12 cellular contexts compared by ENCODE assay signal in the genomic region with DNA sequence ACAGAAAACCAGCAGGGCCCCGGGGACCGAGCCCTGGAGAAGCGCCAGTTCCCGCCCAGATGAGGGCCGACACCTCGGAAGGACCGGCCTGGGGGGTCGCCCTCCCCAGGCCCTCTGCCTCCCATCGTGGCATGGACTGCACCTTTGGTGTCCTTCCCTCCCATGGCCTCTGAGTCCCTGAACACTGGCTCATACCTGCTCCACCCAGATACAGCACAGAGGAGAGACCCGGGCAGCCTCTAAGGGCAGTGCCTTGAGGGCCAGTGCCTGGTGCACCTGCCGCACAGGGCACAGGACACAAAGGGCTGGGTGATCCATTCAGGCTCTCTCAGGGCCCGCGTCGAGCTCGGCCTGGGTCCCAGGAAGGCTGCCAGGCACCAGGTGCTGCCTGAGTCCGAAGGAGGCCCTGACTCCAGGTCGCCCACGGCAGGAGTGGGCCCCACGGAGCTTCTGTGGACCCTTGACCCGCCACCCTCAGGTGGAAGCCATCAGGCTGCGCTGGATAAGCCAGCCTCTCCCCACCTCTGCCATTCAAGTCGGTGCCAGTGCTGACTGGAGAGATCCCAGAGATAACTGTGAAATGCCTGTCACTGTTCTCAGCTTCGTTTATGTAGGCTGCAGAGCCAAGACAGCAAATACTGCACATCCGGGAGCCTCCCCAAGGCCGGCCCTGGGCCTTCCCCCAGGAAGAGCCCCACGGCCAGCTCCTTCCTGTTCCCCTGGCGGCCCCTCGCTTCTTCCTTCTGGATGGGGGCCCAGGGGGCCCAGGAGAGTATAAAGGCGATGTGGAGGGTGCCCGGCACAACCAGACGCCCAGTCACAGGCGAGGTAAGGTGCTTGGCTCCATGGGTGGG. TPM values are rescaled to one million over a fixed set of nuclear protein-coding genes. Genes with fewer than 3 reads are reported as not detected.
DNase-seq lines count a peak whose midpoint lies in the region; ATAC-seq, FAIRE-seq and TF ChIP-seq lines count a peak whose summit lies in the region.
"Had no signal": no experiment of that assay in that cellular context is flagged by ENCODE, and none has a peak within 500 bp of the region (broad histone marks: within the 10 kb centered on the region; RNA-seq: fewer than 3 reads in every experiment).

ZG16B (plus strand) TSS at position 803 of the 854 bp plus-strand sequence. CDS start 139 bp downstream, outside the sequence.

- no peak within 1 kb of the TSS for H3K4me3 Mint-ChIP-seq in natural killer cell treated with Interleukin-12 subunit alpha and Interleukin-12 subunit beta and Interleukin-15 and Interleukin-18, amount 100 ng/mL, for 72 hours
- no peak within 1 kb of the TSS for H3K4me3 Mint-ChIP-seq in natural killer cell
- H3K4me3 Mint-ChIP-seq in activated CD4-positive, alpha-beta memory T cell treated with anti-CD3 and anti-CD28 coated beads, Interleukin-2, amount 10 ng/mL, durations not matched to agents 7 days and 5 days, result peak within 1 kb of the TSS; percentile 32
- H3K4me3 Mint-ChIP-seq: neural progenitor cell had no signal

- no peaks in the 10 kb centered on the region for H3K36me3 ChIP-seq in HepG2 (replicated peaks in 1 of 2; ENCODE audit: control insufficient read depth in 1 of 2, insufficient read depth in 2 of 2, low read length in 2 of 2)
- H3K36me3 ChIP-seq: neural progenitor cell had no signal

- no TSS peak for BruUV-seq in HepG2 (replicated peaks; lab: Mats Ljungman, UMichigan)

- no peaks in the 10 kb centered on the region for H3K9me3 ChIP-seq in HepG2 (ENCODE audit: low read length)

- in situ Hi-C loops in HepG2 (cut with HindIII; ENCODE audit: extremely low pct_ligation_motif_present, low pct_unique_long_range_greater_than_20kb), result loop anchor here (5.0 kb wide), 1 partner anchor 42 kb away; the partner anchor contains the start of gene PRSS33

- peak in 1 of 2 experiments; percentile 41; a peak in 1 of 4 replicates for TF ChIP-seq POLR2A in HepG2 (IDR thresholded peaks at IDR 0.05; ENCODE audit: insufficient read depth in 1 of 2, low read depth in 2 of 2, low read length in 2 of 2)

- H3K27me3 ChIP-seq in HepG2 (ENCODE audit: control insufficient read depth in 1 of 2, insufficient read depth in 2 of 2, low read length in 2 of 2), result peaks cover 1 to 68% of the 10 kb centered on the region in 2 experiments
- H3K27me3 ChIP-seq: neural progenitor cell had no signal

- peak; percentile 57 for DNase-seq in natural killer cell treated with Interleukin-12 subunit alpha and Interleukin-12 subunit beta and Interleukin-15 and Interleukin-18, amount 100 ng/mL, for 72 hours (ENCODE audit: low spot score)
- DNase-seq in natural killer cell (no peak), HepG2 (ENCODE audit: low spot score) (peak; percentile 51), cerebellar cortex (ENCODE audit: low spot score) (no peak)
- no peak for DNase-seq in activated CD4-positive, alpha-beta memory T cell treated with anti-CD3 and anti-CD28 coated beads, Interleukin-2, amount 10 ng/mL, durations not matched to agents 7 days and 5 days
- DNase-seq: AML-193, MM.1S, NCI-H524 treated with DMSO at 0.1 percent for 48 hours had no signal

- POLR2A ChIA-PET in activated CD4-positive, alpha-beta memory T cell treated with anti-CD3 and anti-CD28 coated beads, Interleukin-2, amount 10 ng/mL, durations not matched to agents 7 days and 5 days (lab: Charles Lee), result no interaction called here
- POLR2A ChIA-PET in HepG2 (lab: Yijun Ruan, JAX), result interaction anchor here (0.6 to 1.7 kb wide), 9 partner anchors 9 to 82 kb away, joined by 3 to 9 read pairs (median 3); partner anchors contain the start of genes ELOB, FLYWCH1 and FLYWCH2

- H3K4me3 ChIP-seq in HepG2 (replicated peaks in 1 of 3; ENCODE audit: insufficient read depth in 1 of 3, low read depth in 2 of 3, low read length in 3 of 3), result peak within 1 kb of the TSS; percentile 46 to 63 (median 57)
- H3K4me3 ChIP-seq: neural progenitor cell had no signal

- no peak within 1 kb of the TSS for H2AFZ ChIP-seq in HepG2 (ENCODE audit: low read length)
- H2AFZ ChIP-seq: neural progenitor cell had no signal

- H3K4me1 ChIP-seq in HepG2 (ENCODE audit: insufficient read depth, low read length), result peaks cover 41% of the 10 kb centered on the region
- H3K4me1 ChIP-seq: neural progenitor cell had no signal

- no peaks in the 10 kb centered on the region for H3K9me3 Mint-ChIP-seq in natural killer cell treated with Interleukin-12 subunit alpha and Interleukin-12 subunit beta and Interleukin-15 and Interleukin-18, amount 100 ng/mL, for 72 hours
- no peaks in the 10 kb centered on the region for H3K9me3 Mint-ChIP-seq in natural killer cell
- no peaks in the 10 kb centered on the region for H3K9me3 Mint-ChIP-seq in activated CD4-positive, alpha-beta memory T cell treated with anti-CD3 and anti-CD28 coated beads, Interleukin-2, amount 10 ng/mL, durations not matched to agents 7 days and 5 days
- H3K9me3 Mint-ChIP-seq: neural progenitor cell had no signal

- ATAC-seq in natural killer cell treated with Interleukin-12 subunit alpha and Interleukin-12 subunit beta and Interleukin-15 and Interleukin-18, amount 100 ng/mL, for 72 hours, result peak; percentile 42 to 78
- no peak for ATAC-seq in natural killer cell
- peak; percentile 60 for ATAC-seq in HepG2
- ATAC-seq in HG03457 (IDR thresholded peaks at IDR 0.05; ENCODE audit: unreplicated experiment), result no peak
- ATAC-seq in GM21447 (IDR thresholded peaks at IDR 0.05; ENCODE audit: unreplicated experiment), result no peak
- no peak for ATAC-seq in GM21367 (IDR thresholded peaks at IDR 0.05; ENCODE audit: unreplicated experiment)

- intact Hi-C loops in natural killer cell (cut with micrococcal nuclease) (no loop called here), HepG2 (cut with micrococcal nuclease; ENCODE audit: unreplicated experiment) (no loop called here)

- peak within 1 kb of the TSS; percentile 12; the same call in 1 of the 2 replicates for H3K9ac ChIP-seq in HepG2 (ENCODE audit: insufficient read depth, low read depth, low read length)
- H3K9ac ChIP-seq: neural progenitor cell had no signal

- H3K27ac Mint-ChIP-seq in natural killer cell treated with Interleukin-12 subunit alpha and Interleukin-12 subunit beta and Interleukin-15 and Interleukin-18, amount 100 ng/mL, for 72 hours, result peak within 1 kb of the TSS in 1 of 2 donors; percentile 74
- H3K27ac Mint-ChIP-seq in natural killer cell, result no peak within 1 kb of the TSS
- H3K27ac Mint-ChIP-seq in activated CD4-positive, alpha-beta memory T cell treated with anti-CD3 and anti-CD28 coated beads, Interleukin-2, amount 10 ng/mL, durations not matched to agents 7 days and 5 days, result peak within 1 kb of the TSS; percentile 48
- H3K27ac Mint-ChIP-seq: neural progenitor cell had no signal

- no peaks in the 10 kb centered on the region for H3K27me3 Mint-ChIP-seq in natural killer cell treated with Interleukin-12 subunit alpha and Interleukin-12 subunit beta and Interleukin-15 and Interleukin-18, amount 100 ng/mL, for 72 hours
- H3K27me3 Mint-ChIP-seq in natural killer cell (ENCODE audit: low read depth in 2 of 2), result peaks cover 0 to 3% of the 10 kb centered on the region in 2 donors
- H3K27me3 Mint-ChIP-seq in activated CD4-positive, alpha-beta memory T cell treated with anti-CD3 and anti-CD28 coated beads, Interleukin-2, amount 10 ng/mL, durations not matched to agents 7 days and 5 days, result no peaks in the 10 kb centered on the region

- CTCF ChIA-PET in activated CD4-positive, alpha-beta memory T cell treated with anti-CD3 and anti-CD28 coated beads, Interleukin-2, amount 10 ng/mL, durations not matched to agents 7 days and 5 days (lab: Charles Lee), result no interaction called here
- CTCF ChIA-PET in HepG2 (lab: Yijun Ruan, JAX; ENCODE audit: low intra/inter-chr PET ratio, low total read pairs), result no interaction called here

- no peak for TF ChIP-seq CTCF in natural killer cell (IDR thresholded peaks at IDR 0.05)
- no peak for TF ChIP-seq CTCF in HepG2 (CRISPR knock-in tag; IDR thresholded peaks at IDR 0.05)

- 0% methylated on average over 2 of the region's 32 CpGs for WGBS in HepG2 (ENCODE audit: low lambda C conversion rate)

- TF ChIP-seq EP300 in HepG2 (IDR thresholded peaks at IDR 0.05; ENCODE audit: low read depth in 2 of 2, low read length in 2 of 2), result 0 out of 4 replicates have a peak, but pooled peaks of 1 of the 2 experiments have one; percentile 22
- no peak for TF ChIP-seq EP300 in HepG2 (CRISPR knock-in tag; IDR thresholded peaks at IDR 0.05; ENCODE audit: borderline replicate concordance)

- FAIRE-seq in HepG2 (lab: Jason Lieb, UNC), result no peak

- H4K20me1 ChIP-seq in HepG2 (ENCODE audit: insufficient read depth, low read length), result no peaks in the 10 kb centered on the region

- H3K27ac ChIP-seq in HepG2 (ENCODE audit: extremely low read length, insufficient read depth, low read length), result no peak within 1 kb of the TSS
- H3K27ac ChIP-seq: neural progenitor cell had no signal

- no peak for TF ChIP-seq RAD21 in HepG2 (CRISPR knock-in tag; IDR thresholded peaks at IDR 0.05)

- no peaks in the 10 kb centered on the region for H3K36me3 Mint-ChIP-seq in natural killer cell treated with Interleukin-12 subunit alpha and Interleukin-12 subunit beta and Interleukin-15 and Interleukin-18, amount 100 ng/mL, for 72 hours
- no peaks in the 10 kb centered on the region for H3K36me3 Mint-ChIP-seq in natural killer cell
- no peaks in the 10 kb centered on the region for H3K36me3 Mint-ChIP-seq in activated CD4-positive, alpha-beta memory T cell treated with anti-CD3 and anti-CD28 coated beads, Interleukin-2, amount 10 ng/mL, durations not matched to agents 7 days and 5 days (ENCODE audit: low read depth)
- H3K36me3 Mint-ChIP-seq: neural progenitor cell had no signal

- H3K79me2 ChIP-seq in HepG2 (ENCODE audit: insufficient read depth, low read length), result no peaks in the 10 kb centered on the region

- H3K4me2 ChIP-seq in HepG2 (ENCODE audit: low read depth, low read length), result peak within 1 kb of the TSS; percentile 63
- H3K4me2 ChIP-seq: neural progenitor cell had no signal

- peaks cover 0 to 15% of the 10 kb centered on the region in 2 donors for H3K4me1 Mint-ChIP-seq in natural killer cell treated with Interleukin-12 subunit alpha and Interleukin-12 subunit beta and Interleukin-15 and Interleukin-18, amount 100 ng/mL, for 72 hours (ENCODE audit: low read depth in 2 of 2)
- peaks cover 7 to 10% of the 10 kb centered on the region in 2 donors for H3K4me1 Mint-ChIP-seq in natural killer cell
- peaks cover 10% of the 10 kb centered on the region for H3K4me1 Mint-ChIP-seq in activated CD4-positive, alpha-beta memory T cell treated with anti-CD3 and anti-CD28 coated beads, Interleukin-2, amount 10 ng/mL, durations not matched to agents 7 days and 5 days
- H3K4me1 Mint-ChIP-seq: neural progenitor cell had no signal

RNA-seq across cellular contexts. Expression of gene ZG16B, which starts in this region (rescaled TPM):
- 10 to 100 TPM in 1 of 2 donors, 1 to 10 TPM in 1; 3.8 to 22.1 TPM for total RNA-seq in natural killer cell treated with Interleukin-12 subunit alpha and Interleukin-12 subunit beta and Interleukin-15 and Interleukin-18, amount 100 ng/mL, for 72 hours
- 1 to 10 TPM in 2 of 3 donors, under 1 TPM in 1; 0.78 to 1.5 (median 1.1) TPM for total RNA-seq in natural killer cell
- 1 to 10 TPM; 8.8 to 9.8 TPM for total RNA-seq in activated CD4-positive, alpha-beta memory T cell treated with anti-CD3 and anti-CD28 coated beads, Interleukin-2, amount 10 ng/mL, durations not matched to agents 7 days and 5 days
- 1.5 and 1.8 TPM in 2 replicates for total RNA-seq in HepG2 (2016; rRNA removed; fragmentation: Illumina TruSeq; extraction: Trizol)
- 0.97 and 1.4 TPM in 2 replicates for total RNA-seq in HepG2 (2016; cell fraction: cytosol; rRNA removed; fragmentation: Illumina TruSeq; extraction: Trizol; ENCODE audit: low read depth)
- 0.97 and 1.7 TPM in 2 replicates for total RNA-seq in HepG2 (2016; cell fraction: insoluble cytoplasmic fraction; rRNA removed; fragmentation: Illumina TruSeq; extraction: Trizol)
- 2.0 and 2.2 TPM in 2 replicates for total RNA-seq in HepG2 (2016; cell fraction: membrane; rRNA removed; fragmentation: Illumina TruSeq; extraction: Trizol)
- total RNA-seq in HepG2 (2016; cell fraction: nucleus; rRNA removed; fragmentation: Illumina TruSeq; extraction: Trizol), result 1.4 and 1.9 TPM in 2 replicates
- polyA plus RNA-seq in HepG2 (2011; rRNA removed), result 11.3 and 14.3 TPM in 2 replicates
- polyA plus RNA-seq in HepG2 (2011; cell fraction: cytosol; rRNA removed), result 12.2 and 13.9 TPM in 2 replicates
- 8.9 and 18.3 TPM in 2 replicates for polyA plus RNA-seq in HepG2 (2011; cell fraction: nucleus; rRNA removed)
- 13.3 and 13.8 TPM in 2 replicates for polyA plus RNA-seq in HepG2 (2012)
- polyA plus RNA-seq in HepG2 (2016; cell fraction: cytosol; fragmentation: Illumina TruSeq; extraction: Trizol; ENCODE audit: low read depth), result 1.0 and 1.1 TPM in 2 replicates
- 0.84 and 1.1 TPM in 2 replicates for polyA plus RNA-seq in HepG2 (2016; cell fraction: insoluble cytoplasmic fraction; fragmentation: Illumina TruSeq; extraction: Trizol; ENCODE audit: low read depth)
- polyA plus RNA-seq in HepG2 (2016; cell fraction: membrane; fragmentation: Illumina TruSeq; extraction: Trizol; ENCODE audit: low read depth), result 1.4 TPM in 2 replicates
- polyA plus RNA-seq in HepG2 (2016; cell fraction: nucleus; fragmentation: Illumina TruSeq; extraction: Trizol; ENCODE audit: insufficient read depth, low read depth), result 2.4 and 4.4 TPM in 2 replicates
- 4.8 and 6.8 TPM in 2 replicates for polyA minus RNA-seq in HepG2 (2011; rRNA and poly(A)+ RNA removed; ENCODE audit: low replicate concordance)
- polyA minus RNA-seq in HepG2 (2011; cell fraction: cytosol; rRNA and poly(A)+ RNA removed), result 2.6 and 3.3 TPM in 2 replicates
- 5.4 and 9.0 TPM in 2 replicates for polyA minus RNA-seq in HepG2 (2011; cell fraction: nucleus; rRNA and poly(A)+ RNA removed)

Comparison
In these comparisons a context has a peak if more than half of its experiments do, and no peak if none do; other contexts are left out.
1. ATAC-seq: peak in natural killer cell treated with Interleukin-12 subunit alpha and Interleukin-12 subunit beta and Interleukin-15 and Interleukin-18, amount 100 ng/mL, for 72 hours (2 of 2) and HepG2 (single experiment); none in natural killer cell (0 of 3), HG03457 (single experiment), GM21447 (single experiment) and GM21367 (single experiment).
2. DNase-seq: peak in natural killer cell treated with Interleukin-12 subunit alpha and Interleukin-12 subunit beta and Interleukin-15 and Interleukin-18, amount 100 ng/mL, for 72 hours (single experiment) and HepG2 (single experiment); none in natural killer cell (single experiment), activated CD4-positive, alpha-beta memory T cell treated with anti-CD3 and anti-CD28 coated beads, Interleukin-2, amount 10 ng/mL, durations not matched to agents 7 days and 5 days (single experiment) and cerebellar cortex (single experiment).